In the genomic region with DNA sequence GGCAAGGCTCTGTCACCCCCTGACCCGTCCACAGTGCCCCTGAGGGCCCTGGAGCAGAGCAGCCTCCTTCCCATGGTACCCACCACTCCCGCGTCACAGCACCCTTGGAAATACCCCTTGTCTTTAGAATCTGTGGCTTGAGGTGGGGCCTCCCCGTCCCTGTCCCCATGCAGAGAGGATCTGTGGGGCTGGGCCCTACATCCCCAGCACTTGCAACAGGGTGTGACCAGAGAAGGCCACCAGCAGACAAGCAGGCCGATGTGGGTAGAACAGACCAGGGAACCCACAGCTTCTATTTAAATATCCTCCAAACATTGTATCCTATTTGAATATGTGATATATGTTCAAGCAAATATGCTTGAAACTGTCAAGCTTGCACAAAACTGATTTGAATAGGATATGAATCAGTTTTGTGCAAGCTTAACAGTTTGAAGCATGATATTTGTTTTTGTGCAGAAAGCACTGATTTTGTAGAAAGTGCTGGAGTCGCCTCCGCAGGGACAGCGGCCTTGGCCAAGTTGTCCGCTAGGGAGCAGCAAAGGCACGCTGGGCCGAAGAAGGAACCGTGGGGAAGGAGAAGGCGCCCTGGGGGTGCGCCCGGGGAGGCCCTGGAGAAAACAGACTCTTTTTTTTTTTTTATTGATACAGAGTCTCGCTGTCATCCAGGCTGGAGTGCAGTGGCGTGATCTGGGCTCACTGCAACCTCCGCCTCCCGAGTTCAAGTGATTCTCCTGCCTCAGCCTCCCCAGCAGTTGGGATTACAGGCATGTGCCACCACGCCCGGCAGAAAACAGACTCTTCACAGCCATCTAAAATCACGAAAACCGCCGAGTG, we compare ENCODE assay signal across 1 cellular context.
TF ChIP-seq lines count a peak whose summit lies in the region.

No MANE protein-coding gene starts in this region.

TF ChIP-seq in GM23338, 12 proteins besides CTCF, POLR2A, EP300 and RAD21:
- TF ChIP-seq, protein P1, sequence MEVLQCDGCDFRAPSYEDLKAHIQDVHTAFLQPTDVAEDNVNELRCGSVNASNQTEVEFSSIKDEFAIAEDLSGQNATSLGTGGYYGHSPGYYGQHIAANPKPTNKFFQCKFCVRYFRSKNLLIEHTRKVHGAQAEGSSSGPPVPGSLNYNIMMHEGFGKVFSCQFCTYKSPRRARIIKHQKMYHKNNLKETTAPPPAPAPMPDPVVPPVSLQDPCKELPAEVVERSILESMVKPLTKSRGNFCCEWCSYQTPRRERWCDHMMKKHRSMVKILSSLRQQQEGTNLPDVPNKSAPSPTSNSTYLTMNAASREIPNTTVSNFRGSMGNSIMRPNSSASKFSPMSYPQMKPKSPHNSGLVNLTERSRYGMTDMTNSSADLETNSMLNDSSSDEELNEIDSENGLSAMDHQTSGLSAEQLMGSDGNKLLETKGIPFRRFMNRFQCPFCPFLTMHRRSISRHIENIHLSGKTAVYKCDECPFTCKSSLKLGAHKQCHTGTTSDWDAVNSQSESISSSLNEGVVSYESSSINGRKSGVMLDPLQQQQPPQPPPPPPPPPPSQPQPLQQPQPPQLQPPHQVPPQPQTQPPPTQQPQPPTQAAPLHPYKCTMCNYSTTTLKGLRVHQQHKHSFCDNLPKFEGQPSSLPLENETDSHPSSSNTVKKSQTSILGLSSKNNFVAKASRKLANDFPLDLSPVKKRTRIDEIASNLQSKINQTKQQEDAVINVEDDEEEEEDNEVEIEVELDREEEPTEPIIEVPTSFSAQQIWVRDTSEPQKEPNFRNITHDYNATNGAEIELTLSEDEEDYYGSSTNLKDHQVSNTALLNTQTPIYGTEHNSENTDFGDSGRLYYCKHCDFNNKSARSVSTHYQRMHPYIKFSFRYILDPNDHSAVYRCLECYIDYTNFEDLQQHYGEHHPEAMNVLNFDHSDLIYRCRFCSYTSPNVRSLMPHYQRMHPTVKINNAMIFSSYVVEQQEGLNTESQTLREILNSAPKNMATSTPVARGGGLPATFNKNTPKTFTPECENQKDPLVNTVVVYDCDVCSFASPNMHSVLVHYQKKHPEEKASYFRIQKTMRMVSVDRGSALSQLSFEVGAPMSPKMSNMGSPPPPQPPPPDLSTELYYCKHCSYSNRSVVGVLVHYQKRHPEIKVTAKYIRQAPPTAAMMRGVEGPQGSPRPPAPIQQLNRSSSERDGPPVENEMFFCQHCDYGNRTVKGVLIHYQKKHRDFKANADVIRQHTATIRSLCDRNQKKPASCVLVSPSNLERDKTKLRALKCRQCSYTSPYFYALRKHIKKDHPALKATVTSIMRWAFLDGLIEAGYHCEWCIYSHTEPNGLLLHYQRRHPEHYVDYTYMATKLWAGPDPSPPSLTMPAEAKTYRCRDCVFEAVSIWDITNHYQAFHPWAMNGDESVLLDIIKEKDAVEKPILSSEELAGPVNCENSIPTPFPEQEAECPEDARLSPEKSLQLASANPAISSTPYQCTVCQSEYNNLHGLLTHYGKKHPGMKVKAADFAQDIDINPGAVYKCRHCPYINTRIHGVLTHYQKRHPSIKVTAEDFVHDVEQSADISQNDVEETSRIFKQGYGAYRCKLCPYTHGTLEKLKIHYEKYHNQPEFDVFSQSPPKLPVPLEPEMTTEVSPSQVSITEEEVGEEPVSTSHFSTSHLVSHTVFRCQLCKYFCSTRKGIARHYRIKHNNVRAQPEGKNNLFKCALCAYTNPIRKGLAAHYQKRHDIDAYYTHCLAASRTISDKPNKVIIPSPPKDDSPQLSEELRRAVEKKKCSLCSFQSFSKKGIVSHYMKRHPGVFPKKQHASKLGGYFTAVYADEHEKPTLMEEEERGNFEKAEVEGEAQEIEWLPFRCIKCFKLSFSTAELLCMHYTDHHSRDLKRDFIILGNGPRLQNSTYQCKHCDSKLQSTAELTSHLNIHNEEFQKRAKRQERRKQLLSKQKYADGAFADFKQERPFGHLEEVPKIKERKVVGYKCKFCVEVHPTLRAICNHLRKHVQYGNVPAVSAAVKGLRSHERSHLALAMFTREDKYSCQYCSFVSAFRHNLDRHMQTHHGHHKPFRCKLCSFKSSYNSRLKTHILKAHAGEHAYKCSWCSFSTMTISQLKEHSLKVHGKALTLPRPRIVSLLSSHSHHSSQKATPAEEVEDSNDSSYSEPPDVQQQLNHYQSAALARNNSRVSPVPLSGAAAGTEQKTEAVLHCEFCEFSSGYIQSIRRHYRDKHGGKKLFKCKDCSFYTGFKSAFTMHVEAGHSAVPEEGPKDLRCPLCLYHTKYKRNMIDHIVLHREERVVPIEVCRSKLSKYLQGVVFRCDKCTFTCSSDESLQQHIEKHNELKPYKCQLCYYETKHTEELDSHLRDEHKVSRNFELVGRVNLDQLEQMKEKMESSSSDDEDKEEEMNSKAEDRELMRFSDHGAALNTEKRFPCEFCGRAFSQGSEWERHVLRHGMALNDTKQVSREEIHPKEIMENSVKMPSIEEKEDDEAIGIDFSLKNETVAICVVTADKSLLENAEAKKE (CRISPR knock-in tag; IDR thresholded peaks at IDR 0.05), result no peak
- no peak for TF ChIP-seq CREB1 (CRISPR knock-in tag; IDR thresholded peaks at IDR 0.05; ENCODE audit: low read depth)
TF ChIP-seq in GM23338: peak in this region for 0.
